12 cellular contexts compared by ENCODE assay signal in genomic region chr18:57728941-57729511, GRCh38.
A peak's percentile ranks its signal among the peaks of the same experiment; 100 is the strongest.
DNase-seq lines count a peak whose midpoint lies in the region; ATAC-seq, FAIRE-seq and TF ChIP-seq lines count a peak whose summit lies in the region.
"Had no signal": no experiment of that assay in that cellular context is flagged by ENCODE, and none has a peak within 500 bp of the region (broad histone marks: within the 10 kb centered on the region; RNA-seq: fewer than 3 reads in every experiment).

No MANE protein-coding gene starts in this region.

- no peak for ATAC-seq in HG02981 (IDR thresholded peaks at IDR 0.05; ENCODE audit: unreplicated experiment)

- H3K27ac ChIP-seq in small intestine (ENCODE audit: low read depth in 1 of 2, low read length in 1 of 2): peak overlapping the region in 1 of 2 donors; percentile 75
- no peak overlapping the region for H3K27ac ChIP-seq in SJCRH30

- H3K27me3 ChIP-seq in small intestine (ENCODE audit: control insufficient read depth in 2 of 2, insufficient read depth in 2 of 2, low read length in 2 of 2) (no peaks in the 10 kb centered on the region), SJCRH30 (no peaks in the 10 kb centered on the region)

- FAIRE-seq in small intestine (lab: Jason Lieb, UNC): no peak
- FAIRE-seq: HTR-8/SVneo had no signal

- TF ChIP-seq CTCF in epithelial cell of proximal tubule (conservative IDR thresholded peaks at IDR 0.05; ENCODE audit: low read depth, low read length) (no peak), GM13976 (IDR thresholded peaks at IDR 0.05; ENCODE audit: borderline replicate concordance, control extremely low read depth, extremely low read depth, insufficient read depth, missing control alignments) (no peak)

- H3K36me3 ChIP-seq in small intestine (ENCODE audit: control insufficient read depth in 2 of 2, insufficient read depth in 2 of 2, low read length in 2 of 2): peaks cover 0 to 22% of the 10 kb centered on the region in 2 donors
- H3K36me3 ChIP-seq in SJCRH30: no peaks in the 10 kb centered on the region

- H3K4me3 ChIP-seq in epithelial cell of proximal tubule (ENCODE audit: low read depth, low read length): peak overlapping the region; percentile 1
- H3K4me3 ChIP-seq in small intestine (ENCODE audit: low read depth in 1 of 2, low read length in 2 of 2): no peak overlapping the region
- no peak overlapping the region for H3K4me3 ChIP-seq in SJCRH30

- H3K4me1 ChIP-seq in small intestine (ENCODE audit: control insufficient read depth in 2 of 2, insufficient read depth in 1 of 2, low read depth in 1 of 2, low read length in 1 of 2) (peaks cover 0 to 3% of the 10 kb centered on the region in 2 donors), SJCRH30 (no peaks in the 10 kb centered on the region)

- in situ Hi-C loops in GM13976 (cut with MboI; ENCODE audit: low sequenced_read_pairs, unreplicated experiment): no loop called here

- peak; percentile 59 for DNase-seq in EL
- peak; percentile 48 for DNase-seq in NOMO-1 treated with dmso at 0.1 percent for 144 hours (lab: John Stamatoyannopoulos, UW; ENCODE audit: unreplicated experiment)
- peak; percentile 58 for DNase-seq in epithelial cell of proximal tubule (ENCODE audit: low read depth)
- DNase-seq in small intestine: peak; percentile 70
- no peak for DNase-seq in GM13976 (ENCODE audit: low spot score)
- DNase-seq in SJCRH30: no peak
- no peak for DNase-seq in NCI-H446 (lab: John Stamatoyannopoulos, UW)
- DNase-seq: activated CD4-positive, alpha-beta T cell treated with anti-CD3 and anti-CD28 coated beads, Interleukin-2, amount 50 U/mL, for 4 hours; activated naive CD4-positive, alpha-beta T cell treated with Interleukin-2 at 50 U/mL for 16 hours; NCI-H2107 had no signal

- H3K9me3 ChIP-seq in small intestine (ENCODE audit: control insufficient read depth, low read depth) (no peaks in the 10 kb centered on the region), SJCRH30 (replicated peaks) (no peaks in the 10 kb centered on the region)

- WGBS in small intestine, 3 donors: 20 to 47% (median 44%) methylated on average over 11 of the region's 11 CpGs

Comparison
In these comparisons a context has a peak if more than half of its experiments do, and no peak if none do; other contexts are left out.
1. DNase-seq: peak in EL (single experiment), NOMO-1 treated with dmso at 0.1 percent for 144 hours (single experiment), epithelial cell of proximal tubule (single experiment) and small intestine (single experiment); none in GM13976 (single experiment), SJCRH30 (0 of 2) and NCI-H446 (0 of 2).